In genomic region chr14:50038398-50039119, GRCh38 we compare ENCODE assay signal across 8 cellular contexts.
DNase-seq lines count a peak whose midpoint lies in the region; ATAC-seq and TF ChIP-seq lines count a peak whose summit lies in the region.

No MANE protein-coding gene starts in this region.

- POLR2A ChIA-PET in GM10248 (lab: Yijun Ruan, JAX): interaction anchor here (0.5 to 1.6 kb wide), 10 partner anchors 22 to 175 kb away, joined by 3 to 17 read pairs (median 5); partner anchors contain the start of gene VCPKMT

- TF ChIP-seq CTCF in GM10248 (IDR thresholded peaks at IDR 0.05; ENCODE audit: control extremely low read depth, extremely low read depth, low read depth, missing control alignments): no peak

- ATAC-seq in GM21529 (IDR thresholded peaks at IDR 0.05; ENCODE audit: unreplicated experiment): peak; percentile 78

- DNase-seq in GM10248 (ENCODE audit: extremely low spot score) (peak; percentile 81), HT1080 (ENCODE audit: low read depth) (peak; percentile 98), germinal center (ENCODE audit: low spot score) (peak; percentile 33), midbrain (lab: John Stamatoyannopoulos, UW) (no peak), DMS153 (lab: John Stamatoyannopoulos, UW) (no peak)
- DNase-seq in activated CD4-positive, alpha-beta T cell treated with anti-CD3 and anti-CD28 coated beads, Interleukin-2, amount 50 U/mL, for 48 hours: peak; percentile 76 to 84
- DNase-seq in stimulated activated CD4-positive, alpha-beta T cell treated with anti-CD3 and anti-CD28 coated beads, Interleukin-4, amount 100 ng/mL, for 1 hour: peak; percentile 61

- CTCF ChIA-PET in GM10248 (lab: Yijun Ruan, JAX): interaction anchor here (0.8 to 3.8 kb wide), 28 partner anchors 9 to 187 kb away, joined by 3 to 17 read pairs (median 4); partner anchors contain the start of gene NEMF

Comparison
In these comparisons a context has a peak if more than half of its experiments do, and no peak if none do; other contexts are left out.
1. DNase-seq: peak in GM10248 (single experiment), HT1080 (single experiment), activated CD4-positive, alpha-beta T cell treated with anti-CD3 and anti-CD28 coated beads, Interleukin-2, amount 50 U/mL, for 48 hours (2 of 2), germinal center (single experiment) and stimulated activated CD4-positive, alpha-beta T cell treated with anti-CD3 and anti-CD28 coated beads, Interleukin-4, amount 100 ng/mL, for 1 hour (single experiment); none in midbrain (single experiment) and DMS153 (single experiment).